In the genomic region with DNA sequence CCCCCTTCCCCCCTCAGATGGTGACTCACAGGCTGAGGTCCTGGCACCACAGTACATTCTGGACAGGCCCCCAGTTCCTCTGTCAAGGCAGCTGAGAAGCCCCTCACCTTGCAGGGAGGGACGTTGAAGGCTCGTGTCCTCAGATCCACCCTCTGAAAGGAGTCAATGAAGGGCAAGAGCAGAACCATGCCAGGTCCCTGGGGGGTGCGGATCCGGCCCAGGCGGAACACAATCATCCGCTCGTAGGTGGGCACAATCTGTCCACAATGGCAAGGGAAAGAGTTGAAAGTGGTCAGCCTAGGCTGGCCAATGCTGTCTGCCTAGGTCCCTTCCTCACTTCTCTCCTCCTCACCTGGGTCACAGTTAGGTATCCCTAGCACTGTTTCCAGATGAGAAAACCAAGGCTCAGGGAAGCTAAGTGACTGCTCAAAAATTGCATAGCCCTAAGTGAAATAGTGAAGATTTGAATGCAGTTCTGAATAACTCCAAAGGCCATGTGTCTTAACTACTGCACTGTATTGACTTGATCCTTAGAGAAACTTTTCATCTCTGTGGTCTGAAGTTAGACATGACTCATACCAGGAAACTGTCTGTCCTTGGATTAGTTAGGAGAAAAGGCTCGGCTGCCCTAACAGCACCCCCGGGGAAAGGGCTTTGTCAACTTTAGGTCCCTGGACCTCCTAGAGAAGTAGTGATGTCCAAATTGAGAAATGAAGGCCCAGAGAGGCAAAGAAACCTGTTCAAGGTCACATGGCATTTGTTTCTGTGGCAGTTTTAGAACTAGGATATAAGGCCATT, we compare ENCODE assay signal across 11 cellular contexts. TPM values are rescaled to one million over a fixed set of nuclear protein-coding genes. Genes with fewer than 3 reads are reported as not detected.
DNase-seq lines count a peak whose midpoint lies in the region; ATAC-seq, FAIRE-seq and TF ChIP-seq lines count a peak whose summit lies in the region.
"Had no signal": no experiment of that assay in that cellular context is flagged by ENCODE, and none has a peak within 500 bp of the region (broad histone marks: within the 10 kb centered on the region; RNA-seq: fewer than 3 reads in every experiment).

No MANE protein-coding gene starts in this region.

- H2AFZ ChIP-seq in mammary epithelial cell (ENCODE audit: low read depth, low read length) = no peak overlapping the region
- H2AFZ ChIP-seq in mesenchymal stem cell (ENCODE audit: low read depth, low read length) = no peak overlapping the region

- H3K4me3 Mint-ChIP-seq in nephron progenitor cell = no peak overlapping the region
- H3K4me3 Mint-ChIP-seq: B cell had no signal

- H3K36me3 ChIP-seq in heart left ventricle (peaks cover 0 to 33% (median 13%) of the 10 kb centered on the region in 9 donors), mammary epithelial cell (ENCODE audit: insufficient read depth, low read length) (no peaks in the 10 kb centered on the region), mesenchymal stem cell (ENCODE audit: control insufficient read depth in 1 of 2, insufficient read depth in 2 of 2, low read depth in 1 of 2, low read length in 2 of 2) (peaks cover 17 to 25% of the 10 kb centered on the region in 2 experiments)

- FAIRE-seq in urothelium cell line (lab: Jason Lieb, UNC) = no peak

- H3K23ac ChIP-seq in mesenchymal stem cell (ENCODE audit: low read length in 2 of 2) = peak overlapping the region in 1 of 2 experiments; percentile 0

- H3K4me1 ChIP-seq in heart left ventricle = peaks cover 27 to 97% (median 92%) of the 10 kb centered on the region in 12 donors
- peaks cover 79% of the 10 kb centered on the region for H3K4me1 ChIP-seq in mammary epithelial cell (ENCODE audit: insufficient read depth, low read length)
- peaks cover 72% of the 10 kb centered on the region for H3K4me1 ChIP-seq in mesenchymal stem cell (ENCODE audit: control insufficient read depth, insufficient read depth, low read depth, low read length)

- H3K18ac ChIP-seq in mesenchymal stem cell (ENCODE audit: low read depth in 1 of 2, low read length in 2 of 2) = peak overlapping the region; percentile 58 to 64

- peaks cover 42% of the 10 kb centered on the region for H3K4me1 Mint-ChIP-seq in nephron progenitor cell

- H2BK15ac ChIP-seq in mesenchymal stem cell (ENCODE audit: low read depth, poor library complexity, severe bottlenecking) = peak overlapping the region; percentile 85

- peak overlapping the region; percentile 90 to 100 (median 95) for H3K27ac ChIP-seq in heart left ventricle
- H3K27ac ChIP-seq in mammary epithelial cell (ENCODE audit: insufficient read depth, low read depth, low read length) = peak overlapping the region; percentile 62
- peak overlapping the region; percentile 99 for H3K27ac ChIP-seq in mesenchymal stem cell (ENCODE audit: low read length, poor library complexity, severe bottlenecking)

- CTCF ChIA-PET in mammary epithelial cell (lab: Charles Lee; ENCODE audit: low non-redundant PET) = no interaction called here

- intact Hi-C loops in heart left ventricle (cut with DNase I) (no loop called here), Right ventricle myocardium inferior (cut with DNase I) (no loop called here), mammary epithelial cell (cut with micrococcal nuclease) (no loop called here)

- H2BK12ac ChIP-seq in mesenchymal stem cell (ENCODE audit: low read length in 2 of 2) = peak overlapping the region; percentile 81 to 95

- WGBS in heart left ventricle, 4 donors = 70 to 84% (median 76%) methylated on average over 9 of the region's 9 CpGs
- WGBS in mammary epithelial cell (ENCODE audit: low coverage, missing lambda C conversion rate) = 73% methylated on average over 8 of the region's 9 CpGs
- 68% methylated on average over 9 of the region's 9 CpGs for WGBS in mesenchymal stem cell

- H3K4me3 ChIP-seq in heart left ventricle = no peak overlapping the region
- no peak overlapping the region for H3K4me3 ChIP-seq in mammary epithelial cell (replicated peaks in 1 of 3; ENCODE audit: insufficient read depth in 1 of 3, low read depth in 2 of 3, low read length in 3 of 3)
- peak overlapping the region in 1 of 2 experiments; percentile 5 for H3K4me3 ChIP-seq in mesenchymal stem cell (ENCODE audit: insufficient read depth in 1 of 2, low read depth in 1 of 2, low read length in 2 of 2)

- peaks cover 24% of the 10 kb centered on the region for H3K27me3 Mint-ChIP-seq in nephron progenitor cell (ENCODE audit: low read depth, poor library complexity)
- H3K27me3 Mint-ChIP-seq: B cell had no signal

- H3K14ac ChIP-seq in mesenchymal stem cell (ENCODE audit: low read length in 2 of 2) = peak overlapping the region in 1 of 2 experiments; percentile 66

- peaks cover 6% of the 10 kb centered on the region for H3K79me2 ChIP-seq in mammary epithelial cell (ENCODE audit: insufficient read depth, low read length)

- H3K27ac Mint-ChIP-seq in nephron progenitor cell = no peak overlapping the region

- H3K4me2 ChIP-seq in mammary epithelial cell (ENCODE audit: insufficient read depth, low read depth, low read length) = peak overlapping the region; percentile 49
- H3K4me2 ChIP-seq in mesenchymal stem cell (ENCODE audit: low read length, poor library complexity, severe bottlenecking) = no peak overlapping the region

- H3K79me1 ChIP-seq in mesenchymal stem cell (replicated peaks; ENCODE audit: low read length, poor library complexity, severe bottlenecking) = peaks cover 20% of the 10 kb centered on the region

- TSS peak; percentile 73 for BruUV-seq in mammary epithelial cell (replicated peaks; lab: Mats Ljungman, UMichigan)

- H2AK5ac ChIP-seq in mesenchymal stem cell (ENCODE audit: low read length, severe bottlenecking) = peak overlapping the region; percentile 93

- H3K9me3 ChIP-seq in heart left ventricle (no peaks in the 10 kb centered on the region), mammary epithelial cell (replicated peaks; ENCODE audit: insufficient read depth, low read length) (no peaks in the 10 kb centered on the region), mesenchymal stem cell (ENCODE audit: control insufficient read depth, low read length) (no peaks in the 10 kb centered on the region)

- in situ Hi-C loops in mammary epithelial cell (cut with MboI; ENCODE audit: low sequenced_read_pairs in 2 of 2) = loop anchor here in 1 of 2 donors (10.0 kb wide), 1 partner anchor 336 kb away; no protein-coding TSS in a partner anchor

- TF ChIP-seq POLR2A in heart left ventricle (IDR thresholded peaks at IDR 0.05) = no peak

- no peaks in the 10 kb centered on the region for H3K9me3 Mint-ChIP-seq in nephron progenitor cell

- peak overlapping the region; percentile 72 to 88 for H3K4ac ChIP-seq in mesenchymal stem cell (ENCODE audit: low read depth in 1 of 2, low read length in 2 of 2)

- peak overlapping the region; percentile 79 for H2BK5ac ChIP-seq in mesenchymal stem cell (ENCODE audit: low read depth, low read length, poor library complexity, severe bottlenecking)

- no peaks in the 10 kb centered on the region for H3K27me3 ChIP-seq in heart left ventricle
- H3K27me3 ChIP-seq in mammary epithelial cell (ENCODE audit: insufficient read depth, low read length) = no peaks in the 10 kb centered on the region
- H3K27me3 ChIP-seq in mesenchymal stem cell (ENCODE audit: control insufficient read depth in 1 of 2, insufficient read depth in 1 of 2, low read length in 2 of 2) = no peaks in the 10 kb centered on the region

- H3K9ac ChIP-seq in mammary epithelial cell (ENCODE audit: insufficient read depth, low read length) (peak overlapping the region; percentile 4), mesenchymal stem cell (ENCODE audit: low read length) (peak overlapping the region; percentile 45)

- no peak for TF ChIP-seq CTCF in heart left ventricle (IDR thresholded peaks at IDR 0.05)
- no peak for TF ChIP-seq CTCF in mammary epithelial cell (conservative IDR thresholded peaks at IDR 0.05 in 1 of 2, IDR thresholded peaks at IDR 0.05 in 1 of 2; ENCODE audit: extremely low read depth in 1 of 2, insufficient read depth in 1 of 2, low read depth in 1 of 2, low read length in 2 of 2)
- no peak for TF ChIP-seq CTCF in nephron progenitor cell (IDR thresholded peaks at IDR 0.05)

- H4K8ac ChIP-seq in mesenchymal stem cell (ENCODE audit: low read length) = peak overlapping the region; percentile 33

- dilution Hi-C loops in mammary epithelial cell (cut with HindIII; ENCODE audit: low sequenced_read_pairs) = no loop called here

- H4K20me1 ChIP-seq in mammary epithelial cell (ENCODE audit: insufficient read depth, low read length) = no peaks in the 10 kb centered on the region

- ATAC-seq in heart left ventricle (peak in 1 of 4 donors; percentile 18), Right ventricle myocardium inferior (no peak), GM18873 (IDR thresholded peaks at IDR 0.05; ENCODE audit: low FRiP score, unreplicated experiment) (no peak)

- H2BK120ac ChIP-seq in mesenchymal stem cell (ENCODE audit: low read depth, low read length) = peak overlapping the region; percentile 29

- peak overlapping the region; percentile 90 for H4K91ac ChIP-seq in mesenchymal stem cell (ENCODE audit: low read length)

- DNase-seq in heart left ventricle (peak in 1 of 5 donors; percentile 46), Right ventricle myocardium inferior (ENCODE audit: missing footprints) (no peak), mammary epithelial cell (peak; percentile 89), mesenchymal stem cell (peak; percentile 92), urothelium cell line (ENCODE audit: low spot score) (peak; percentile 44), nephron progenitor cell (no peak), NCI-H69 (lab: John Stamatoyannopoulos, UW) (no peak)
- DNase-seq: NCI-H1694 treated with DMSO at 0.1 percent for 48 hours; stimulated activated CD4-positive, alpha-beta T cell treated with anti-CD3 and anti-CD28 coated beads, Interleukin-4, amount 100 ng/mL, for 24 hours had no signal

- H3K36me3 Mint-ChIP-seq in nephron progenitor cell (ENCODE audit: low read depth) = no peaks in the 10 kb centered on the region

RNA-seq across cellular contexts. Expression of gene STOML1, which starts 2.9 kb away (rescaled TPM):
- total RNA-seq in heart left ventricle (10 to 100 TPM; 25.0 to 41.1 (median 27.4) TPM), Right ventricle myocardium inferior (31.2 TPM), mammary epithelial cell (10 to 100 TPM; 14.0 to 15.3 TPM)
- polyA plus RNA-seq in heart left ventricle (10 to 100 TPM; 27.7 to 38.9 TPM), mammary epithelial cell (10.9 TPM)
- polyA minus RNA-seq in mammary epithelial cell = 36.3 TPM
- polyA plus RNA-seq in mesenchymal stem cell (2013, experiment 1 of 2) = 7.8 TPM
- 8.5 TPM for polyA plus RNA-seq in mesenchymal stem cell (2013, experiment 2 of 2)

RNA-seq across cellular contexts. Expression of gene PML, which starts 5.3 kb away (rescaled TPM):
- total RNA-seq in heart left ventricle = 10 to 100 TPM; 18.4 to 68.7 (median 28.0) TPM
- polyA plus RNA-seq in heart left ventricle = 10 to 100 TPM; 17.0 to 20.8 TPM
- 22.3 TPM for total RNA-seq in Right ventricle myocardium inferior
- total RNA-seq in mammary epithelial cell = 10 to 100 TPM; 38.7 to 55.5 TPM
- 16.8 TPM for polyA plus RNA-seq in mammary epithelial cell
- polyA minus RNA-seq in mammary epithelial cell = 54.1 TPM
- polyA plus RNA-seq in mesenchymal stem cell (2013, experiment 1 of 2) = 49.0 TPM
- 51.3 TPM for polyA plus RNA-seq in mesenchymal stem cell (2013, experiment 2 of 2)

Comparison
In these comparisons a context has a peak if more than half of its experiments do, and no peak if none do; other contexts are left out.
1. DNase-seq: peak in mammary epithelial cell (single experiment), mesenchymal stem cell (single experiment) and urothelium cell line (single experiment); none in Right ventricle myocardium inferior (single experiment), nephron progenitor cell (single experiment) and NCI-H69 (single experiment).
2. Peak in every context shown above with its lines, with median percentiles within 50 percentile points of each other: H3K27ac ChIP-seq.